20 cellular contexts compared by ENCODE assay signal in the genomic region with DNA sequence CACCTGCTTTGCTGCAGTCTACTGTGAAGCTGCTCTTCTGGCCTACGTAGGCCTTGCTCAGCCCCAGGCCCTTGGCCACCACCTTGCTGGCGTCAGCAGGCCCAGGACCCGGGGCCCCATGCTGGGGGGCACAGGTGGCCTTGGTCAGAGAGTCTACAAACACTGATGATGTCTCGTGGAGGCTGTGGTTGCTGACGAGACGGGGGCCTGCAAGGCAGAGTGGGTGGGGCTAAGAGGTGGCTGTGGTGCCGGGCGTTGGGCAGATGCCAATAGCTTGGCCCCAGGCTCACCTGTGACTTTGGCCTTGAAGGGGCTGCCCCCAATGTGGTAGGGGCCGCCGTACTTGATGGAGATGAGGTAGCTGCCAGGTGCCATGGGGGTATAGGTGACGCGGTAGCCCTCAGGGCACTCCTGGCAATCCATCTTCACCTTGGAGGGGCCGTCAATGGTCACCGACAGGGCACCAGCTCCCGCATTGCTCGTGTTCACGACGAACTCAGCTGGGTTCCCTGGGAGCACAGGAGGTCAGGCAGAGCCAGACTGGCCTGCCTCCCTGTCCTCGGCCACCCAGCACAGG. TPM values are rescaled to one million over a fixed set of nuclear protein-coding genes. Genes with fewer than 3 reads are reported as not detected.
DNase-seq lines count a peak whose midpoint lies in the region; TF ChIP-seq lines count a peak whose summit lies in the region.
"Had no signal": no experiment of that assay in that cellular context is flagged by ENCODE, and none has a peak within 500 bp of the region (broad histone marks: within the 10 kb centered on the region; RNA-seq: fewer than 3 reads in every experiment).

No MANE protein-coding gene starts in this region.

- no peaks in the 10 kb centered on the region for H3K9me2 ChIP-seq in GM23248 (ENCODE audit: insufficient read depth)

- H3K79me2 ChIP-seq in GM23248 (ENCODE audit: insufficient read depth), result no peaks in the 10 kb centered on the region

- H3K27me3 ChIP-seq in GM23248 (replicated peaks; ENCODE audit: insufficient read depth), result no peaks in the 10 kb centered on the region
- H3K27me3 ChIP-seq in neutrophil, result no peaks in the 10 kb centered on the region
- H3K27me3 ChIP-seq: Peyer's patch had no signal

- H3K9ac ChIP-seq in GM23248, result no peak overlapping the region

- H3K36me3 Mint-ChIP-seq in activated CD4-positive, alpha-beta T cell treated with anti-CD3 and anti-CD28 coated beads, Interleukin-2, amount 10 ng/mL, durations not matched to agents 24 days and 14 days (ENCODE audit: low read depth), result peaks cover 19% of the 10 kb centered on the region

- H3K36me3 ChIP-seq in GM23248 (ENCODE audit: low read depth) (peaks cover 16% of the 10 kb centered on the region; the same call in 1 of the 2 replicates), neutrophil (peaks cover 64% of the 10 kb centered on the region)

- H3K9me3 ChIP-seq in GM23248 (ENCODE audit: low read depth), result no peaks in the 10 kb centered on the region
- H3K9me3 ChIP-seq in neutrophil, result no peaks in the 10 kb centered on the region
- H3K9me3 ChIP-seq: Peyer's patch had no signal

- H3K4me2 ChIP-seq in GM23248 (ENCODE audit: unreplicated experiment), result no peak overlapping the region

- peaks cover 19% of the 10 kb centered on the region for H3F3A ChIP-seq in GM23248 (ENCODE audit: insufficient read depth)

- in situ Hi-C loops in GM23248 (cut with MboI), result no loop called here

- no peaks in the 10 kb centered on the region for H3K27me3 Mint-ChIP-seq in activated CD4-positive, alpha-beta T cell treated with anti-CD3 and anti-CD28 coated beads, Interleukin-2, amount 10 ng/mL, durations not matched to agents 24 days and 14 days

- no peak overlapping the region for H3K4me3 ChIP-seq in GM23248
- no peak overlapping the region for H3K4me3 ChIP-seq in cardiac fibroblast (replicated peaks in 1 of 2; ENCODE audit: low read depth in 2 of 2, low read length in 2 of 2)
- no peak overlapping the region for H3K4me3 ChIP-seq in neutrophil (ENCODE audit: low read depth in 1 of 2, low read length in 1 of 2)
- H3K4me3 ChIP-seq: Peyer's patch had no signal

- peak overlapping the region; percentile 30; the same call in 1 of the 2 replicates for H3K27ac ChIP-seq in GM23248
- peak overlapping the region; percentile 50 for H3K27ac ChIP-seq in neutrophil

- no peak overlapping the region for H3K27ac Mint-ChIP-seq in activated CD4-positive, alpha-beta T cell treated with anti-CD3 and anti-CD28 coated beads, Interleukin-2, amount 10 ng/mL, durations not matched to agents 24 days and 14 days

- intact Hi-C loops in activated CD4-positive, alpha-beta T cell treated with anti-CD3 and anti-CD28 coated beads, Interleukin-2, amount 10 ng/mL, durations not matched to agents 24 days and 14 days (cut with micrococcal nuclease), result no loop called here

- no peak overlapping the region for H3K4me3 Mint-ChIP-seq in activated CD4-positive, alpha-beta T cell treated with anti-CD3 and anti-CD28 coated beads, Interleukin-2, amount 10 ng/mL, durations not matched to agents 24 days and 14 days

- no peak overlapping the region for H2AFZ ChIP-seq in GM23248

- H4K20me1 ChIP-seq in GM23248 (ENCODE audit: insufficient read depth), result no peaks in the 10 kb centered on the region

- WGBS in GM23248 (ENCODE audit: low coverage in 1 of 2, low lambda C conversion rate in 2 of 2, missing lambda C conversion rate in 2 of 2), 2 experiments, result 50 to 75% methylated on average over 7 to 15 of the region's 19 CpGs

- peaks cover 13% of the 10 kb centered on the region for H3K4me1 Mint-ChIP-seq in activated CD4-positive, alpha-beta T cell treated with anti-CD3 and anti-CD28 coated beads, Interleukin-2, amount 10 ng/mL, durations not matched to agents 24 days and 14 days

- H3K4me1 ChIP-seq in GM23248 (ENCODE audit: insufficient read depth) (no peaks in the 10 kb centered on the region), neutrophil (ENCODE audit: control insufficient read depth in 1 of 2, insufficient read depth in 1 of 2, low read depth in 1 of 2, low read length in 1 of 2) (peaks cover 5 to 6% of the 10 kb centered on the region in 2 experiments)

- TF ChIP-seq CTCF in cardiac fibroblast (IDR thresholded peaks at IDR 0.05; ENCODE audit: low read depth, low read length), result no peak
- TF ChIP-seq CTCF in neutrophil (IDR thresholded peaks at IDR 0.05), result no peak

- no peaks in the 10 kb centered on the region for H3K9me3 Mint-ChIP-seq in activated CD4-positive, alpha-beta T cell treated with anti-CD3 and anti-CD28 coated beads, Interleukin-2, amount 10 ng/mL, durations not matched to agents 24 days and 14 days

- peak; percentile 0 for DNase-seq in activated CD4-positive, alpha-beta T cell treated with anti-CD3 and anti-CD28 coated beads, Interleukin-2, amount 50 U/mL, for 1 hour
- no peak for DNase-seq in activated CD4-positive, alpha-beta T cell treated with anti-CD3 and anti-CD28 coated beads, Interleukin-2, amount 10 ng/mL, durations not matched to agents 24 days and 14 days
- DNase-seq in GM23248, result peak; percentile 1
- DNase-seq in cardiac fibroblast (ENCODE audit: low read depth in 2 of 2), result peak; percentile 2 to 6
- no peak for DNase-seq in islet precursor cell
- no peak for DNase-seq in DMS 273 treated with DMSO at 0.1 percent for 48 hours (lab: John Stamatoyannopoulos, UW)
- DNase-seq in NCI-H510A (lab: John Stamatoyannopoulos, UW), result no peak
- DNase-seq: 8988T; activated naive CD4-positive, alpha-beta T cell treated with Interleukin-2 at 50 U/mL for 16 hours; COR-L47; GDM1; NCI-H1694; NCI-H524 treated with DMSO at 0.1 percent for 48 hours; Peyer's patch; stimulated activated naive CD4-positive, alpha-beta T cell treated with Interleukin-2 at 50 U/mL for 16 hours had no signal

RNA-seq across cellular contexts. Expression of a gene that starts 25.0 kb away (rescaled TPM):
- 824 and 840 TPM in 2 replicates for total RNA-seq in activated CD4-positive, alpha-beta T cell treated with anti-CD3 and anti-CD28 coated beads, Interleukin-2, amount 10 ng/mL, durations not matched to agents 24 days and 14 days
- 2,857 and 2,903 TPM in 2 replicates for total RNA-seq in GM23248 (2014; rRNA removed; shearing (Covaris generic))
- polyA plus RNA-seq in GM23248 (2016; fragmentation: Nextera tagmentation; extraction: Ambion mirVana), result 1,377 and 1,379 TPM in 2 replicates

RNA-seq across cellular contexts. Expression of a gene that starts 29.6 kb away (rescaled TPM):
- total RNA-seq in activated CD4-positive, alpha-beta T cell treated with anti-CD3 and anti-CD28 coated beads, Interleukin-2, amount 10 ng/mL, durations not matched to agents 24 days and 14 days, result 91.7 and 92.8 TPM in 2 replicates
- 39.7 TPM in 2 replicates for total RNA-seq in GM23248 (2014; rRNA removed; shearing (Covaris generic))
- polyA plus RNA-seq in GM23248 (2016; fragmentation: Nextera tagmentation; extraction: Ambion mirVana), result 86.6 and 96.0 TPM in 2 replicates

RNA-seq across cellular contexts. Expression of a gene that starts 48.7 kb away (rescaled TPM):
- total RNA-seq in activated CD4-positive, alpha-beta T cell treated with anti-CD3 and anti-CD28 coated beads, Interleukin-2, amount 10 ng/mL, durations not matched to agents 24 days and 14 days, result 2,338 and 2,364 TPM in 2 replicates
- 3,014 and 6,561 TPM in 2 replicates for total RNA-seq in GM23248 (2014; rRNA removed; shearing (Covaris generic))
- polyA plus RNA-seq in GM23248 (2016; fragmentation: Nextera tagmentation; extraction: Ambion mirVana), result 1,381 and 1,435 TPM in 2 replicates

RNA-seq across cellular contexts. Expression of a gene that starts 53.9 kb away (rescaled TPM):
- total RNA-seq in activated CD4-positive, alpha-beta T cell treated with anti-CD3 and anti-CD28 coated beads, Interleukin-2, amount 10 ng/mL, durations not matched to agents 24 days and 14 days, result not detected in 2 replicates
- not detected in 2 replicates for total RNA-seq in GM23248 (2014; rRNA removed; shearing (Covaris generic))
- polyA plus RNA-seq in GM23248 (2016; fragmentation: Nextera tagmentation; extraction: Ambion mirVana), result not detected in 2 replicates
- total RNA-seq: bronchial epithelial cell, glomerular endothelial cell, kidney epithelial cell, Peyer's patch had no signal

RNA-seq across cellular contexts. Expression of a gene that starts 54.5 kb away (rescaled TPM):
- not detected in 2 replicates for total RNA-seq in activated CD4-positive, alpha-beta T cell treated with anti-CD3 and anti-CD28 coated beads, Interleukin-2, amount 10 ng/mL, durations not matched to agents 24 days and 14 days
- total RNA-seq in GM23248 (2014; rRNA removed; shearing (Covaris generic)), result not detected in 2 replicates
- not detected in 2 replicates for polyA plus RNA-seq in GM23248 (2016; fragmentation: Nextera tagmentation; extraction: Ambion mirVana)
- total RNA-seq: bronchial epithelial cell; glomerular endothelial cell; kidney epithelial cell; Peyer's patch; T-helper 1 cell treated with Interleukin-12 subunit alpha and Interleukin-12 subunit beta and Interleukin-4 antibody, amounts not matched to agents 30 ng/mL and 1 ng/mL, for 36 hours had no signal

Comparison
In these comparisons a context has a peak if more than half of its experiments do, and no peak if none do; other contexts are left out.
1. DNase-seq: peak in activated CD4-positive, alpha-beta T cell treated with anti-CD3 and anti-CD28 coated beads, Interleukin-2, amount 50 U/mL, for 1 hour (single experiment), GM23248 (single experiment) and cardiac fibroblast (2 of 2); none in activated CD4-positive, alpha-beta T cell treated with anti-CD3 and anti-CD28 coated beads, Interleukin-2, amount 10 ng/mL, durations not matched to agents 24 days and 14 days (single experiment), islet precursor cell (single experiment), DMS 273 treated with DMSO at 0.1 percent for 48 hours (single experiment) and NCI-H510A (single experiment).